13 cellular contexts compared by ENCODE assay signal in genomic region chr3:46840491-46840890, GRCh38. TPM values are rescaled to one million over a fixed set of nuclear protein-coding genes. Genes with fewer than 3 reads are reported as not detected.
"Had no signal": no experiment of that assay in that cellular context is flagged by ENCODE, and none has a peak within 500 bp of the region (broad histone marks: within the 10 kb centered on the region; RNA-seq: fewer than 3 reads in every experiment).

No MANE protein-coding gene starts in this region.

- H3K9ac ChIP-seq: KMS-11 had no signal

- H3K27ac ChIP-seq: HL-60, KMS-11 had no signal

- H3K4me2 ChIP-seq: KMS-11 had no signal

- DNase-seq: IMR-90, Karpas-422, Kasumi-1, KBM-7, KG1 had no signal

- ATAC-seq: HepG2 had no signal

- H3K27me3 Mint-ChIP-seq: IgD-negative memory B cell had no signal

- H3K27ac Mint-ChIP-seq: IgD-negative memory B cell had no signal

- H3K4me3 Mint-ChIP-seq: IgD-negative memory B cell had no signal

- FAIRE-seq: HepG2, HTR-8/SVneo had no signal

RNA-seq across cellular contexts. Expression of gene MYL3, which starts 22.8 kb away (rescaled TPM):
- total RNA-seq: HepG2, HT-29, HT1080, IMR-90, LHCN-M2 had no signal
- polyA plus RNA-seq: HepG2, IgD-negative memory B cell had no signal

RNA-seq across cellular contexts. Expression of gene PTH1R, which starts 37.0 kb away (rescaled TPM):
- total RNA-seq: HepG2, HT-29 had no signal
- polyA plus RNA-seq: HepG2, IgD-negative memory B cell had no signal
